11 cellular contexts compared by ENCODE assay signal in genomic region chr3:187799942-187800637, GRCh38. TPM values are rescaled to one million over a fixed set of nuclear protein-coding genes. Genes with fewer than 3 reads are reported as not detected.
DNase-seq lines count a peak whose midpoint lies in the region; ATAC-seq lines count a peak whose summit lies in the region.
"Had no signal": no experiment of that assay in that cellular context is flagged by ENCODE, and none has a peak within 500 bp of the region (broad histone marks: within the 10 kb centered on the region; RNA-seq: fewer than 3 reads in every experiment).

No MANE protein-coding gene starts in this region.

- CTCF ChIA-PET in activated CD4-positive, alpha-beta T cell treated with anti-CD3 and anti-CD28 coated beads for 36 hours (lab: Charles Lee), result interaction anchor here (0.6 to 6.1 kb wide), 12 partner anchors 11 to 456 kb away, joined by 3 to 56 read pairs (median 4); partner anchors contain the start of gene BCL6
- CTCF ChIA-PET in T-cell (lab: Charles Lee), result interaction anchor here (0.6 to 1.9 kb wide), 11 partner anchors 23 to 1703 kb away, joined by 3 to 9 read pairs (median 3); partner anchors contain the start of gene BCL6 (in 1 of the 2)

- peak; percentile 55 for ATAC-seq in activated CD4-positive, alpha-beta T cell treated with anti-CD3 and anti-CD28 coated beads for 36 hours
- peak; percentile 57 for ATAC-seq in HG02981 (IDR thresholded peaks at IDR 0.05; ENCODE audit: unreplicated experiment)
- peak in 1 of 4 experiments; percentile 61 for ATAC-seq in T-cell (replicated peaks in 1 of 4)
- ATAC-seq in stimulated activated memory B cell treated with anti-CD40 and anti-IgM and Interleukin-4, amounts not matched to agents 10 μg/mL and 1 μg/mL and 100 μg/mL, for 72 hours, result no peak
- ATAC-seq: A549 had no signal

- peak; percentile 23 for DNase-seq in activated CD4-positive, alpha-beta T cell treated with anti-CD3 and anti-CD28 coated beads for 36 hours
- no peak for DNase-seq in activated CD4-positive, alpha-beta T cell treated with anti-CD3 and anti-CD28 coated beads, Interleukin-2, amount 50 U/mL, for 4 hours
- DNase-seq in T-cell (peak in 2 of 34 experiments; percentile 16 to 22), midbrain (lab: John Stamatoyannopoulos, UW) (no peak), retina (no peak), RKO (ENCODE audit: low spot score) (no peak)
- DNase-seq: NCI-H82 had no signal

- peak overlapping the region; percentile 32 for H3K4me3 Mint-ChIP-seq in activated CD4-positive, alpha-beta T cell treated with anti-CD3 and anti-CD28 coated beads for 36 hours
- H3K4me3 Mint-ChIP-seq in T-cell, result peak overlapping the region; percentile 22 to 75 (median 34)
- no peak overlapping the region for H3K4me3 Mint-ChIP-seq in stimulated activated memory B cell treated with anti-CD40 and anti-IgM and Interleukin-4, amounts not matched to agents 10 μg/mL and 1 μg/mL and 100 μg/mL, for 72 hours

- peaks cover 4% of the 10 kb centered on the region for H3K36me3 Mint-ChIP-seq in activated CD4-positive, alpha-beta T cell treated with anti-CD3 and anti-CD28 coated beads for 36 hours (ENCODE audit: low read depth)
- H3K36me3 Mint-ChIP-seq in T-cell, result no peaks in the 10 kb centered on the region
- H3K36me3 Mint-ChIP-seq in stimulated activated memory B cell treated with anti-CD40 and anti-IgM and Interleukin-4, amounts not matched to agents 10 μg/mL and 1 μg/mL and 100 μg/mL, for 72 hours, result peaks cover under 1% of the 10 kb centered on the region

- peak overlapping the region; percentile 92 for H3K27ac Mint-ChIP-seq in activated CD4-positive, alpha-beta T cell treated with anti-CD3 and anti-CD28 coated beads for 36 hours
- peak overlapping the region; percentile 56 to 84 for H3K27ac Mint-ChIP-seq in T-cell
- H3K27ac Mint-ChIP-seq in stimulated activated memory B cell treated with anti-CD40 and anti-IgM and Interleukin-4, amounts not matched to agents 10 μg/mL and 1 μg/mL and 100 μg/mL, for 72 hours, result peak overlapping the region; percentile 66
- H3K27ac Mint-ChIP-seq: IgD-negative memory B cell had no signal

- POLR2A ChIA-PET in activated CD4-positive, alpha-beta T cell treated with anti-CD3 and anti-CD28 coated beads for 36 hours (lab: Charles Lee), result interaction anchor here (0.8 to 2.0 kb wide), 8 partner anchors 23 to 590 kb away, joined by 3 to 15 read pairs (median 4); partner anchors contain the start of gene BCL6
- POLR2A ChIA-PET in T-cell (lab: Charles Lee), result interaction anchor here (0.6 to 1.1 kb wide), 8 partner anchors 11 to 2000 kb away, joined by 3 to 4 read pairs (median 3); partner anchors contain the start of gene BCL6 (in 1 of the 2)

- no peaks in the 10 kb centered on the region for H3K27me3 Mint-ChIP-seq in activated CD4-positive, alpha-beta T cell treated with anti-CD3 and anti-CD28 coated beads for 36 hours
- H3K27me3 Mint-ChIP-seq in T-cell, result peaks cover 0 to under 1% of the 10 kb centered on the region in 2 donors
- peaks cover 9% of the 10 kb centered on the region for H3K27me3 Mint-ChIP-seq in stimulated activated memory B cell treated with anti-CD40 and anti-IgM and Interleukin-4, amounts not matched to agents 10 μg/mL and 1 μg/mL and 100 μg/mL, for 72 hours

- peaks cover 5% of the 10 kb centered on the region for H3K9me3 Mint-ChIP-seq in activated CD4-positive, alpha-beta T cell treated with anti-CD3 and anti-CD28 coated beads for 36 hours (ENCODE audit: low read depth)
- peaks cover 0 to 10% (median 0%) of the 10 kb centered on the region in 3 donors for H3K9me3 Mint-ChIP-seq in T-cell
- H3K9me3 Mint-ChIP-seq in stimulated activated memory B cell treated with anti-CD40 and anti-IgM and Interleukin-4, amounts not matched to agents 10 μg/mL and 1 μg/mL and 100 μg/mL, for 72 hours, result peaks cover 8% of the 10 kb centered on the region

- H3K4me1 Mint-ChIP-seq in activated CD4-positive, alpha-beta T cell treated with anti-CD3 and anti-CD28 coated beads for 36 hours, result peaks cover 69% of the 10 kb centered on the region
- peaks cover 58 to 61% (median 58%) of the 10 kb centered on the region in 3 donors for H3K4me1 Mint-ChIP-seq in T-cell
- H3K4me1 Mint-ChIP-seq in stimulated activated memory B cell treated with anti-CD40 and anti-IgM and Interleukin-4, amounts not matched to agents 10 μg/mL and 1 μg/mL and 100 μg/mL, for 72 hours, result peaks cover 57% of the 10 kb centered on the region

- intact Hi-C loops in activated CD4-positive, alpha-beta T cell treated with anti-CD3 and anti-CD28 coated beads for 36 hours (cut with DNase I, micrococcal nuclease), result loop anchor here (1.0 to 10.0 kb wide), 6 partner anchors 23 to 985 kb away; no protein-coding TSS in a partner anchor

RNA-seq across cellular contexts. Expression of gene BCL6, which starts 54.8 kb away (rescaled TPM):
- total RNA-seq in activated CD4-positive, alpha-beta T cell treated with anti-CD3 and anti-CD28 coated beads for 36 hours, result 10 to 100 TPM; 42.9 to 52.8 TPM
- total RNA-seq in T-cell, result 10 to 100 TPM; 16.8 to 31.1 (median 27.7) TPM
